In the genomic region with DNA sequence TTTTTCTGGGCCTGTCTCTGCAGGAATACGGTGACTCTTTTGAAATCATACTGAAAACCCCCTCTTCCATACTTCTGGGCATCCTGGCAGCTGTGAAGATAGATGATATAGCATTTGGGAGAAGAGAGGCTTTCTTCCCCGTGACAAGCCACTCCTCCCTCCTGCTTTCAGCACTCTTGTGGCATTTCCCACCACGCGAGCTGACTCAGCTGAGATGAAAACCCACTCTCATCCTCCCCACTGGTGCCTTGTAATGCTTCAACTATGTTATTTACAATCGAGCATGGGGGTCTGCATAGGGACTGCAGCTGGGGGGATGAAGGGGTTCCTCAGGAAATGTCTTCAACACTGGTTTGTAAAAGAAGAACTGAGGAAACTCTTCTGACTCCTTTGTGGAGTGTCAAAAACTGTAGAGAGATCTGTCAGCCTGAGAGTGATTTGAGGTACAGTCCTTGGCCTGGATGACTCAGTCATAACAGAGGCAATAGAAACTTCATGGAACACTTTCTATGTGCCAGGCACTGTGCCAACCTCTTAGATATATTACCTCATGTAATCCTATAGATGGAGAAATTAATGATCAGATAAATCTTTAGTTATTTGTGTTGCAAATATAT, we compare ENCODE assay signal across 14 cellular contexts. TPM values are rescaled to one million over a fixed set of nuclear protein-coding genes. Genes with fewer than 3 reads are reported as not detected.
A peak's percentile ranks its signal among the peaks of the same experiment; 100 is the strongest.
DNase-seq lines count a peak whose midpoint lies in the region; ATAC-seq, FAIRE-seq and TF ChIP-seq lines count a peak whose summit lies in the region.
"Had no signal": no experiment of that assay in that cellular context is flagged by ENCODE, and none has a peak within 500 bp of the region (broad histone marks: within the 10 kb centered on the region; RNA-seq: fewer than 3 reads in every experiment).

No MANE protein-coding gene starts in this region.

- peaks cover 29% of the 10 kb centered on the region for H3K27me3 Mint-ChIP-seq in T-helper 2 cell treated with Interferon-gamma antibody and Interleukin-4, amounts not matched to agents 5 μg/mL and 100 μg/mL, for 36 hours (ENCODE audit: low read depth)

- no peaks in the 10 kb centered on the region for H3K9me3 ChIP-seq in IMR-90 (ENCODE audit: control insufficient read depth, insufficient read depth, low read length)
- no peaks in the 10 kb centered on the region for H3K9me3 ChIP-seq in K562 (replicated peaks; ENCODE audit: control insufficient read depth, insufficient read depth, low read depth, low read length)

- TF ChIP-seq POLR2A in IMR-90 (IDR thresholded peaks at IDR 0.05; ENCODE audit: low read depth, low read length), result no peak
- no peak for TF ChIP-seq POLR2A in K562 (conservative IDR thresholded peaks at IDR 0.05)

- no peak overlapping the region for H2BK20ac ChIP-seq in IMR-90 (ENCODE audit: low read depth, low read length)

- H2BK120ac ChIP-seq in IMR-90 (ENCODE audit: low read depth, low read length), result no peak overlapping the region

- H3K36me3 ChIP-seq in IMR-90 (ENCODE audit: control insufficient read depth, insufficient read depth, low read length), result no peaks in the 10 kb centered on the region
- no peaks in the 10 kb centered on the region for H3K36me3 ChIP-seq in K562 (ENCODE audit: control insufficient read depth, insufficient read depth, low read length)
- H3K36me3 ChIP-seq: lower lobe of right lung had no signal

- no peak overlapping the region for H2AK5ac ChIP-seq in IMR-90 (ENCODE audit: low read depth, low read length)

- no peak overlapping the region for H3K18ac ChIP-seq in IMR-90 (ENCODE audit: low read depth, low read length)

- in situ Hi-C loops in IMR-90 (cut with MboI; ENCODE audit: low sequenced_read_pairs) (no loop called here), K562 (cut with MboI) (no loop called here)

- H3K9me3 Mint-ChIP-seq in T-helper 2 cell treated with Interferon-gamma antibody and Interleukin-4, amounts not matched to agents 5 μg/mL and 100 μg/mL, for 36 hours, result no peaks in the 10 kb centered on the region

- H3K23ac ChIP-seq in IMR-90 (ENCODE audit: low read depth, low read length), result no peak overlapping the region

- no peak overlapping the region for H2AK9ac ChIP-seq in IMR-90 (replicated peaks; ENCODE audit: low read depth, low read length, poor library complexity)

- ATAC-seq in IMR-90 (ENCODE audit: low read depth) (no peak), K562 (no peak)
- ATAC-seq: lower lobe of right lung had no signal

- no peaks in the 10 kb centered on the region for H3K36me3 Mint-ChIP-seq in T-helper 2 cell treated with Interferon-gamma antibody and Interleukin-4, amounts not matched to agents 5 μg/mL and 100 μg/mL, for 36 hours (ENCODE audit: low read depth)

- no CpG with 5 or more reads among the region's 5 CpGs for WGBS in IMR-90 (ENCODE audit: extremely low coverage in 2 of 2, insufficient read length in 1 of 2), 2 experiments
- WGBS in K562 (ENCODE audit: insufficient coverage, low coverage, missing lambda C conversion rate), result 31% methylated on average over 5 of the region's 5 CpGs

- H4K91ac ChIP-seq in IMR-90 (ENCODE audit: insufficient read depth, low read depth, low read length), result no peak overlapping the region

- no peak overlapping the region for H3K9ac ChIP-seq in IMR-90 (ENCODE audit: low read depth, low read length)
- no peak overlapping the region for H3K9ac ChIP-seq in K562 (ENCODE audit: insufficient read depth in 1 of 2, low read depth in 2 of 2, low read length in 2 of 2)

- no peak overlapping the region for H3K4me3 Mint-ChIP-seq in T-helper 2 cell treated with Interferon-gamma antibody and Interleukin-4, amounts not matched to agents 5 μg/mL and 100 μg/mL, for 36 hours

- BruUV-seq in IMR-90 (replicated peaks; lab: Mats Ljungman, UMichigan) (no TSS peak), K562 (replicated peaks; lab: Mats Ljungman, UMichigan) (no TSS peak)

- no peak for FAIRE-seq in K562 (lab: Jason Lieb, UNC)

- H3K4me1 ChIP-seq in IMR-90 (ENCODE audit: control insufficient read depth, insufficient read depth, low read length), result no peaks in the 10 kb centered on the region
- H3K4me1 ChIP-seq in K562 (replicated peaks in 1 of 2; ENCODE audit: control insufficient read depth in 2 of 2, insufficient read depth in 2 of 2, low read length in 2 of 2), result no peaks in the 10 kb centered on the region; a peak in 1 of 5 replicates

- H3K14ac ChIP-seq in IMR-90 (replicated peaks; ENCODE audit: low read depth, low read length), result no peak overlapping the region

- TF ChIP-seq CTCF in IMR-90 (conservative IDR thresholded peaks at IDR 0.05; ENCODE audit: low read depth, low read length), result no peak
- no peak for TF ChIP-seq CTCF in K562 (IDR thresholded peaks at IDR 0.05 in 2 of 3, conservative IDR thresholded peaks at IDR 0.05 in 1 of 3; ENCODE audit: insufficient read depth in 2 of 3, low read depth in 1 of 3, low read length in 3 of 3)

- dilution Hi-C loops in IMR-90 (cut with HindIII; ENCODE audit: low sequenced_read_pairs, unreplicated experiment), result no loop called here

- H3K27ac ChIP-seq in IMR-90 (ENCODE audit: insufficient read depth, low read length) (no peak overlapping the region), K562 (ENCODE audit: extremely low read depth, low read depth, low read length) (no peak overlapping the region)
- H3K27ac ChIP-seq: hepatocyte, lower lobe of right lung had no signal

- H3K9me1 ChIP-seq in IMR-90 (ENCODE audit: insufficient read depth, low read length) (no peaks in the 10 kb centered on the region), K562 (ENCODE audit: control insufficient read depth, insufficient read depth, low read length) (no peaks in the 10 kb centered on the region)

- H3K27ac Mint-ChIP-seq in T-helper 2 cell treated with Interferon-gamma antibody and Interleukin-4, amounts not matched to agents 5 μg/mL and 100 μg/mL, for 36 hours, result no peak overlapping the region

- H2AFZ ChIP-seq in IMR-90 (replicated peaks; ENCODE audit: low read length, poor library complexity), result no peak overlapping the region
- H2AFZ ChIP-seq in K562 (ENCODE audit: low read depth, low read length), result no peak overlapping the region
- H2AFZ ChIP-seq: hepatocyte had no signal

- CTCF ChIA-PET in IMR-90 (lab: Yijun Ruan, JAX), result no interaction called here
- CTCF ChIA-PET in K562 (lab: Yijun Ruan, JAX; ENCODE audit: low intra/inter-chr PET ratio), result no interaction called here

- no peaks in the 10 kb centered on the region for H4K20me1 ChIP-seq in IMR-90 (ENCODE audit: insufficient read depth, low read length)
- H4K20me1 ChIP-seq in K562 (replicated peaks; ENCODE audit: control insufficient read depth, insufficient read depth, low read length), result no peaks in the 10 kb centered on the region

- no peak overlapping the region for H3K56ac ChIP-seq in IMR-90 (ENCODE audit: extremely low read depth, insufficient read depth, low read length)

- H3K4ac ChIP-seq in IMR-90 (ENCODE audit: low read depth, low read length), result no peak overlapping the region

- H2BK5ac ChIP-seq in IMR-90 (ENCODE audit: low read depth, low read length, poor library complexity, severe bottlenecking), result no peak overlapping the region

- no peak for TF ChIP-seq RAD21 in IMR-90 (IDR thresholded peaks at IDR 0.05; ENCODE audit: low read length)
- TF ChIP-seq RAD21 in K562 (CRISPR knock-in tag; conservative IDR thresholded peaks at IDR 0.05 in 1 of 2, IDR thresholded peaks at IDR 0.05 in 1 of 2), result no peak

- H4K8ac ChIP-seq in IMR-90 (ENCODE audit: low read depth in 2 of 2, low read length in 2 of 2), result no peak overlapping the region

- no peak overlapping the region for H2BK15ac ChIP-seq in IMR-90 (ENCODE audit: low read depth, low read length)

- no peaks in the 10 kb centered on the region for H3K79me2 ChIP-seq in K562 (ENCODE audit: control insufficient read depth, insufficient read depth, low read length)
- H3K79me2 ChIP-seq: hepatocyte had no signal

- H4K5ac ChIP-seq in IMR-90 (ENCODE audit: low read depth, low read length), result no peak overlapping the region

- no peak overlapping the region for H3K4me3 ChIP-seq in IMR-90 (ENCODE audit: insufficient read depth, low read depth, low read length)
- no peak overlapping the region for H3K4me3 ChIP-seq in K562
- H3K4me3 ChIP-seq: hepatocyte, lower lobe of right lung had no signal

- intact Hi-C loops in IMR-90 (cut with micrococcal nuclease) (no loop called here), K562 (cut with micrococcal nuclease) (no loop called here)

- POLR2A ChIA-PET in IMR-90 (lab: Charles Lee; ENCODE audit: unreplicated experiment), result no interaction called here
- POLR2A ChIA-PET in K562 (lab: Yijun Ruan, JAX), result interaction anchor here (0.5 to 0.9 kb wide), 3 partner anchors 22 to 998 kb away, joined by 4 to 6 read pairs (median 5); no protein-coding TSS in a partner anchor

- H3K4me2 ChIP-seq in IMR-90 (ENCODE audit: low read depth, low read length), result no peak overlapping the region
- H3K4me2 ChIP-seq in K562 (ENCODE audit: insufficient read depth, low read length), result no peak overlapping the region
- H3K4me2 ChIP-seq: hepatocyte had no signal

- no peak for TF ChIP-seq EP300 in K562 (IDR thresholded peaks at IDR 0.05; ENCODE audit: low read length)

- peaks cover 3% of the 10 kb centered on the region for H3K4me1 Mint-ChIP-seq in T-helper 2 cell treated with Interferon-gamma antibody and Interleukin-4, amounts not matched to agents 5 μg/mL and 100 μg/mL, for 36 hours (ENCODE audit: low read depth)

- peak; percentile 8 for DNase-seq in T-helper 2 cell treated with Interferon-gamma antibody and Interleukin-4, amounts not matched to agents 5 μg/mL and 100 μg/mL, for 36 hours (ENCODE audit: low spot score)
- DNase-seq in T-helper 2 cell, result no peak
- peak; percentile 26 for DNase-seq in IMR-90
- no peak for DNase-seq in K562 (ENCODE audit: extremely low read depth in 1 of 4, low spot score in 3 of 4)
- peak; percentile 61 for DNase-seq in myocyte (ENCODE audit: low read depth)
- no peak for DNase-seq in NCI-H1694 treated with DMSO at 0.1 percent for 48 hours (lab: John Stamatoyannopoulos, UW)
- no peak for DNase-seq in KG1 (lab: John Stamatoyannopoulos, UW)
- DNase-seq in GF-D8 (lab: John Stamatoyannopoulos, UW), result no peak
- DNase-seq: lower lobe of right lung, NCI-H2029 had no signal

- no peaks in the 10 kb centered on the region for H3K79me1 ChIP-seq in IMR-90 (ENCODE audit: low read depth in 1 of 2, low read length in 2 of 2)

- H3K27me3 ChIP-seq in IMR-90 (ENCODE audit: control insufficient read depth, insufficient read depth, low read length) (peaks cover 29% of the 10 kb centered on the region), K562 (ENCODE audit: control insufficient read depth in 2 of 2, insufficient read depth in 2 of 2, low read length in 2 of 2) (peaks cover 7 to 8% of the 10 kb centered on the region in 2 experiments; a peak in 4 of 5 replicates)
- H3K27me3 ChIP-seq: hepatocyte had no signal

RNA-seq across cellular contexts. Expression of gene TBATA, which starts 1.7 kb away (rescaled TPM):
- total RNA-seq in IMR-90 (2012; rRNA removed), result not detected in 2 replicates
- not detected in 2 replicates for polyA plus RNA-seq in IMR-90 (2012; rRNA removed)
- polyA plus RNA-seq in IMR-90 (2012; cell fraction: cytosol; rRNA removed), result not detected in 2 replicates
- polyA plus RNA-seq in IMR-90 (2012; cell fraction: nucleus; rRNA removed; ENCODE audit: low replicate concordance), result not detected in 2 replicates
- total RNA-seq in K562 (2011; cell fraction: chromatin; rRNA removed; ENCODE audit: low replicate concordance), result not detected in 2 replicates
- total RNA-seq in K562 (2011; cell fraction: nucleolus; rRNA removed), result not detected in 2 replicates
- not detected in 2 replicates for total RNA-seq in K562 (2011; cell fraction: nucleoplasm; rRNA removed)
- not detected in 2 replicates for total RNA-seq in K562 (2014; rRNA removed)
- total RNA-seq in K562 (2014; rRNA removed; fragmentation: Illumina TruSeq; extraction: Trizol), result not detected in 2 replicates
- total RNA-seq in K562 (2015; rRNA removed; fragmentation: Illumina TruSeq; extraction: Trizol), result not detected in 2 replicates
- not detected in 2 replicates for total RNA-seq in K562 (2021)
- polyA plus RNA-seq in K562 (2011; rRNA removed), result not detected in 2 replicates
- not detected in 2 replicates for polyA plus RNA-seq in K562 (2011; cell fraction: cytosol; rRNA removed)
- not detected in 2 replicates for polyA plus RNA-seq in K562 (2011; cell fraction: nucleus; rRNA removed)
- not detected in 2 replicates for polyA plus RNA-seq in K562 (2012)
- not detected in 2 replicates for polyA plus RNA-seq in K562 (2014; fragmentation: Illumina TruSeq; extraction: Trizol)
- not detected for polyA plus RNA-seq in K562 (2014; fragmentation: Nextera tagmentation; extraction: Ambion mirVana)
- not detected in 2 replicates for polyA plus RNA-seq in K562 (2014; rRNA removed)
- polyA minus RNA-seq in K562 (2011; rRNA and poly(A)+ RNA removed), result not detected in 2 replicates
- polyA minus RNA-seq in K562 (2011; cell fraction: cytosol; rRNA and poly(A)+ RNA removed), result not detected in 2 replicates
- polyA minus RNA-seq in K562 (2011; cell fraction: nucleus; rRNA and poly(A)+ RNA removed), result not detected in 2 replicates
- total RNA-seq in myocyte, result not detected in 2 replicates
- not detected for polyA plus RNA-seq in myocyte (2012)
- total RNA-seq: A172, hepatocyte, lower lobe of right lung, omental fat pad, urinary bladder had no signal
- polyA plus RNA-seq: hepatocyte, urinary bladder had no signal

RNA-seq across cellular contexts. Expression of gene SGPL1, which starts 28.8 kb away (rescaled TPM):
- total RNA-seq in IMR-90 (2012; rRNA removed), result 26.7 and 27.5 TPM in 2 replicates
- 9.4 and 12.2 TPM in 2 replicates for polyA plus RNA-seq in IMR-90 (2012; rRNA removed)
- polyA plus RNA-seq in IMR-90 (2012; cell fraction: cytosol; rRNA removed), result 6.0 and 7.9 TPM in 2 replicates
- polyA plus RNA-seq in IMR-90 (2012; cell fraction: nucleus; rRNA removed; ENCODE audit: low replicate concordance), result 8.9 and 27.3 TPM in 2 replicates
- total RNA-seq in K562 (2011; cell fraction: chromatin; rRNA removed; ENCODE audit: low replicate concordance), result 37.0 and 55.4 TPM in 2 replicates
- total RNA-seq in K562 (2011; cell fraction: nucleolus; rRNA removed), result 23.6 and 26.2 TPM in 2 replicates
- total RNA-seq in K562 (2011; cell fraction: nucleoplasm; rRNA removed), result 42.4 and 57.2 TPM in 2 replicates
- 7.2 and 7.8 TPM in 2 replicates for total RNA-seq in K562 (2014; rRNA removed)
- total RNA-seq in K562 (2014; rRNA removed; fragmentation: Illumina TruSeq; extraction: Trizol), result 11.2 and 12.6 TPM in 2 replicates
- total RNA-seq in K562 (2015; rRNA removed; fragmentation: Illumina TruSeq; extraction: Trizol), result 8.7 and 9.2 TPM in 2 replicates
- total RNA-seq in K562 (2021), result 11.4 and 18.0 TPM in 2 replicates
- polyA plus RNA-seq in K562 (2011; rRNA removed), result 6.8 and 9.5 TPM in 2 replicates
- 4.0 and 6.0 TPM in 2 replicates for polyA plus RNA-seq in K562 (2011; cell fraction: cytosol; rRNA removed)
- polyA plus RNA-seq in K562 (2011; cell fraction: nucleus; rRNA removed), result 10.9 and 11.4 TPM in 2 replicates
- 6.8 and 10.3 TPM in 2 replicates for polyA plus RNA-seq in K562 (2012)
- polyA plus RNA-seq in K562 (2014; fragmentation: Illumina TruSeq; extraction: Trizol), result 6.3 and 6.5 TPM in 2 replicates
- polyA plus RNA-seq in K562 (2014; fragmentation: Nextera tagmentation; extraction: Ambion mirVana), result 1 to 10 TPM; 8.5 to 9.1 TPM
- polyA plus RNA-seq in K562 (2014; rRNA removed), result 5.3 and 6.0 TPM in 2 replicates
- polyA minus RNA-seq in K562 (2011; rRNA and poly(A)+ RNA removed), result 26.6 and 27.8 TPM in 2 replicates
- 5.7 and 6.1 TPM in 2 replicates for polyA minus RNA-seq in K562 (2011; cell fraction: cytosol; rRNA and poly(A)+ RNA removed)
- polyA minus RNA-seq in K562 (2011; cell fraction: nucleus; rRNA and poly(A)+ RNA removed), result 7.0 and 12.2 TPM in 2 replicates
- 19.8 and 27.7 TPM in 2 replicates for total RNA-seq in myocyte
- 39.4 TPM for polyA plus RNA-seq in myocyte (2012)

Comparison
In these comparisons a context has a peak if more than half of its experiments do, and no peak if none do; other contexts are left out.
1. DNase-seq: peak in T-helper 2 cell treated with Interferon-gamma antibody and Interleukin-4, amounts not matched to agents 5 μg/mL and 100 μg/mL, for 36 hours (single experiment), IMR-90 (single experiment) and myocyte (single experiment); none in T-helper 2 cell (0 of 5), K562 (0 of 4), NCI-H1694 treated with DMSO at 0.1 percent for 48 hours (single experiment), KG1 (single experiment) and GF-D8 (single experiment).